Comparison of ENCODE assay signal across 18 cellular contexts in genomic region chr1:152043870-152044269, GRCh38. TPM values are rescaled to one million over a fixed set of nuclear protein-coding genes. Genes with fewer than 3 reads are reported as not detected.
DNase-seq lines count a peak whose midpoint lies in the region; ATAC-seq and TF ChIP-seq lines count a peak whose summit lies in the region.
"Had no signal": no experiment of that assay in that cellular context is flagged by ENCODE, and none has a peak within 500 bp of the region (broad histone marks: within the 10 kb centered on the region; RNA-seq: fewer than 3 reads in every experiment).

No MANE protein-coding gene starts in this region.

- H3K9me3 ChIP-seq in left ventricle myocardium inferior (replicated peaks) (no peaks in the 10 kb centered on the region), iPS-18a (ENCODE audit: control insufficient read depth, low read depth, low read length) (no peaks in the 10 kb centered on the region)
- H3K9me3 ChIP-seq: Caco-2 had no signal

- no peaks in the 10 kb centered on the region for H3K36me3 ChIP-seq in left ventricle myocardium inferior
- H3K36me3 ChIP-seq in iPS-18a (ENCODE audit: control insufficient read depth, low read depth, low read length): no peaks in the 10 kb centered on the region

- H3K27me3 ChIP-seq in left ventricle myocardium inferior (ENCODE audit: low read depth): no peaks in the 10 kb centered on the region
- H3K27me3 ChIP-seq in iPS-18a (ENCODE audit: control insufficient read depth, insufficient read depth, low read length): no peaks in the 10 kb centered on the region

- peak overlapping the region; percentile 20 for H3K27ac ChIP-seq in left ventricle myocardium inferior (replicated peaks)
- H3K27ac ChIP-seq in iPS-18a (ENCODE audit: low read length): no peak overlapping the region
- H3K27ac ChIP-seq: KMS-11, PC-9, SK-N-MC had no signal

- TF ChIP-seq CTCF in left ventricle myocardium inferior (IDR thresholded peaks at IDR 0.05; ENCODE audit: borderline replicate concordance) (no peak), foreskin fibroblast (IDR thresholded peaks at IDR 0.05; ENCODE audit: low read depth, low read length) (no peak)

- intact Hi-C loops in left ventricle myocardium inferior (cut with micrococcal nuclease): no loop called here
- intact Hi-C loops in left cardiac atrium (cut with DNase I): no loop called here

- H3K4me1 ChIP-seq in left ventricle myocardium inferior (peaks cover 19% of the 10 kb centered on the region), iPS-18a (ENCODE audit: control insufficient read depth, low read depth, low read length) (peaks cover 37% of the 10 kb centered on the region)

- H3K9ac ChIP-seq in iPS-18a (ENCODE audit: low read length): no peak overlapping the region
- H3K9ac ChIP-seq: KMS-11 had no signal

- H3K4me3 ChIP-seq in left ventricle myocardium inferior (no peak overlapping the region), iPS-18a (ENCODE audit: low read length) (peak overlapping the region; percentile 10), foreskin fibroblast (ENCODE audit: low read depth in 1 of 2, low read length in 2 of 2) (no peak overlapping the region)
- H3K4me3 ChIP-seq: GM12878, PC-9, SK-N-MC had no signal

- DNase-seq in left ventricle myocardium inferior (no peak), left cardiac atrium (no peak), NCI-H510A (lab: John Stamatoyannopoulos, UW) (peak; percentile 6), foreskin fibroblast (no peak), NOMO-1 treated with dmso at 0.1 percent for 144 hours (lab: John Stamatoyannopoulos, UW; ENCODE audit: unreplicated experiment) (no peak)
- DNase-seq: Caco-2, MM.1S, NCI-H2029 treated with DMSO at 0.1 percent for 48 hours, NCI-H524 treated with DMSO at 0.1 percent for 48 hours, PC-9 had no signal

- ATAC-seq in left cardiac atrium (no peak), HG02973 (IDR thresholded peaks at IDR 0.05; ENCODE audit: unreplicated experiment) (no peak), GM21447 (IDR thresholded peaks at IDR 0.05; ENCODE audit: unreplicated experiment) (no peak)
- ATAC-seq: GM12878, HepG2 had no signal

RNA-seq across cellular contexts. Expression of gene S100A11, which starts 7.1 kb away (rescaled TPM):
- total RNA-seq in left ventricle myocardium inferior: 66.9 TPM
- 100 to 1,000 TPM; 178 to 195 TPM for total RNA-seq in left cardiac atrium
- total RNA-seq: G401 had no signal

RNA-seq across cellular contexts. Expression of gene TCHHL1, which starts 45.0 kb away (rescaled TPM):
- total RNA-seq in left ventricle myocardium inferior (not detected), left cardiac atrium (not detected)
- total RNA-seq: Caco-2, G401, GM12878, HepG2, PC-9 had no signal

RNA-seq across cellular contexts. Expression of gene S100A10, which starts 50.2 kb away (rescaled TPM):
- total RNA-seq in left ventricle myocardium inferior: 186 TPM
- total RNA-seq in left cardiac atrium: 100 to 1,000 TPM; 313 to 335 TPM
- total RNA-seq: G401 had no signal
